Comparison of ENCODE assay signal across 23 cellular contexts in the genomic region with DNA sequence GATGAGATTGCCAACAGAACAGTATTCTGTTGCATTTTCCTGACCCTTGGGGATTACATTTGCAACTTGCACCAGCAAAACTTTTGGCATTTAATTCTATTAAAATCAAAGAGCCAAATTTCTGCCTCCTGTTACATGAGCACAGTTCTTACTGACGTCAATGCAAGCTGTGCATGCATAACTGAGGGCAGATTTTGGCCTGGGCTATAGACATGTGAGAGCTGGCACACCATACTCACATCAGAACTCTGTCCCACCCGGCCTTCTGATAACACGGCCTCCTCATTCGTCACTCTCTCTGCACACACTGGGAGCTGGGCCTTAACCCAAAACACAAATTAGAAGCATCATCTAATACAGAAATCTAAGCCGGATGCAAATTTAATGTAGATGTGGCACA. TPM values are rescaled to one million over a fixed set of nuclear protein-coding genes. Genes with fewer than 3 reads are reported as not detected.
"Had no signal": no experiment of that assay in that cellular context is flagged by ENCODE, and none has a peak within 500 bp of the region (broad histone marks: within the 10 kb centered on the region; RNA-seq: fewer than 3 reads in every experiment).

No MANE protein-coding gene starts in this region.

- H3K9me3 ChIP-seq: body of pancreas, esophagus squamous epithelium, spleen, transverse colon, uterus had no signal

- H3K4me1 Mint-ChIP-seq: activated CD4-positive, alpha-beta T cell treated with anti-CD3 and anti-CD28 coated beads, Interleukin-2, amount 10 ng/mL, durations not matched to agents 7 days and 5 days; activated naive CD4-positive, alpha-beta T cell treated with anti-CD3 and anti-CD28 coated beads, Interleukin-2, amount 50 U/mL, for 24 hours; endodermal cell; naive thymus-derived CD8-positive, alpha-beta T cell; neural progenitor cell had no signal

- H3K4me1 ChIP-seq: body of pancreas, esophagus squamous epithelium, foreskin keratinocyte, neural progenitor cell, spleen, transverse colon, uterus had no signal

- ATAC-seq: activated CD8-positive, alpha-beta T cell treated with anti-CD3 and anti-CD28 coated beads for 36 hours; body of pancreas; foreskin keratinocyte; left colon; naive thymus-derived CD8-positive, alpha-beta T cell; stimulated activated naive CD8-positive, alpha-beta T cell treated with anti-CD3 and anti-CD28 coated beads, Interleukin-15, Interleukin-2, amounts not matched to agents 100 U/mL and 50 U/mL, for 24 hours had no signal

- H3K4me3 ChIP-seq: body of pancreas, cardiac muscle cell, esophagus squamous epithelium, lung, neural progenitor cell, spleen, transverse colon, uterus had no signal

- H3K9me3 Mint-ChIP-seq: activated CD4-positive, alpha-beta T cell treated with anti-CD3 and anti-CD28 coated beads, Interleukin-2, amount 10 ng/mL, durations not matched to agents 7 days and 5 days; activated CD8-positive, alpha-beta T cell treated with anti-CD3 and anti-CD28 coated beads for 36 hours; activated naive CD4-positive, alpha-beta T cell treated with anti-CD3 and anti-CD28 coated beads, Interleukin-2, amount 50 U/mL, for 24 hours; endodermal cell; neural progenitor cell had no signal

- H3K36me3 ChIP-seq: cardiac muscle cell, esophagus squamous epithelium, neural progenitor cell, spleen, transverse colon, uterus, WERI-Rb-1 had no signal

- H3K4me2 ChIP-seq: neural progenitor cell had no signal

- H3K36me3 Mint-ChIP-seq: activated naive CD4-positive, alpha-beta T cell treated with anti-CD3 and anti-CD28 coated beads, Interleukin-2, amount 50 U/mL, for 24 hours; naive thymus-derived CD8-positive, alpha-beta T cell; neural progenitor cell had no signal

- H2AFZ ChIP-seq: neural progenitor cell had no signal

- DNase-seq: activated CD4-positive, alpha-beta T cell treated with anti-CD3 and anti-CD28 coated beads, Interleukin-2, amount 10 ng/mL, durations not matched to agents 7 days and 5 days; activated CD4-positive, CD25-positive, alpha-beta regulatory T cell treated with anti-CD3 and anti-CD28 coated beads, Interleukin-2, amount 50 U/mL, for 72 hours; activated CD8-positive, alpha-beta T cell treated with anti-CD3 and anti-CD28 coated beads for 36 hours; activated gamma-delta T cell treated with Interleukin-2 at 50 U/mL for 16 hours; anterior cingulate cortex; body of pancreas; endodermal cell; esophagus squamous epithelium; foreskin keratinocyte; hippocampal formation; left colon; naive thymus-derived CD8-positive, alpha-beta T cell; spleen; stimulated activated CD4-positive, alpha-beta T cell treated with anti-CD3 and anti-CD28 coated beads, Interleukin-4, amount 100 ng/mL, for 24 hours; stimulated activated naive CD8-positive, alpha-beta T cell treated with anti-CD3 and anti-CD28 coated beads, Interleukin-15, Interleukin-2, amounts not matched to agents 100 U/mL and 50 U/mL, for 24 hours; T-helper 1 cell; transverse colon; uterus; WERI-Rb-1 had no signal

- H3K27me3 Mint-ChIP-seq: activated CD4-positive, alpha-beta T cell treated with anti-CD3 and anti-CD28 coated beads, Interleukin-2, amount 10 ng/mL, durations not matched to agents 7 days and 5 days; activated CD8-positive, alpha-beta T cell treated with anti-CD3 and anti-CD28 coated beads for 36 hours had no signal

- H3K27ac ChIP-seq: body of pancreas, cardiac muscle cell, esophagus squamous epithelium, foreskin keratinocyte, neural progenitor cell, spleen, transverse colon, uterus, WERI-Rb-1 had no signal

- H3K9ac ChIP-seq: neural progenitor cell had no signal

- H3K27ac Mint-ChIP-seq: activated CD4-positive, alpha-beta T cell treated with anti-CD3 and anti-CD28 coated beads, Interleukin-2, amount 10 ng/mL, durations not matched to agents 7 days and 5 days; activated CD8-positive, alpha-beta T cell treated with anti-CD3 and anti-CD28 coated beads for 36 hours; activated naive CD4-positive, alpha-beta T cell treated with anti-CD3 and anti-CD28 coated beads, Interleukin-2, amount 50 U/mL, for 24 hours; endodermal cell; naive thymus-derived CD8-positive, alpha-beta T cell; neural progenitor cell had no signal

- H3K27me3 ChIP-seq: body of pancreas, cardiac muscle cell, esophagus squamous epithelium, foreskin keratinocyte, neural progenitor cell, spleen, transverse colon, uterus had no signal

- H3K4me3 Mint-ChIP-seq: activated CD4-positive, alpha-beta T cell treated with anti-CD3 and anti-CD28 coated beads, Interleukin-2, amount 10 ng/mL, durations not matched to agents 7 days and 5 days; activated CD8-positive, alpha-beta T cell treated with anti-CD3 and anti-CD28 coated beads for 36 hours; activated naive CD4-positive, alpha-beta T cell treated with anti-CD3 and anti-CD28 coated beads, Interleukin-2, amount 50 U/mL, for 24 hours; endodermal cell; naive thymus-derived CD8-positive, alpha-beta T cell; neural progenitor cell had no signal

RNA-seq across cellular contexts. Expression of gene PAPPA2, which starts 31.5 kb away (rescaled TPM):
- polyA plus RNA-seq: naive thymus-derived CD8-positive, alpha-beta T cell had no signal
